13 cellular contexts compared by ENCODE assay signal in the genomic region with DNA sequence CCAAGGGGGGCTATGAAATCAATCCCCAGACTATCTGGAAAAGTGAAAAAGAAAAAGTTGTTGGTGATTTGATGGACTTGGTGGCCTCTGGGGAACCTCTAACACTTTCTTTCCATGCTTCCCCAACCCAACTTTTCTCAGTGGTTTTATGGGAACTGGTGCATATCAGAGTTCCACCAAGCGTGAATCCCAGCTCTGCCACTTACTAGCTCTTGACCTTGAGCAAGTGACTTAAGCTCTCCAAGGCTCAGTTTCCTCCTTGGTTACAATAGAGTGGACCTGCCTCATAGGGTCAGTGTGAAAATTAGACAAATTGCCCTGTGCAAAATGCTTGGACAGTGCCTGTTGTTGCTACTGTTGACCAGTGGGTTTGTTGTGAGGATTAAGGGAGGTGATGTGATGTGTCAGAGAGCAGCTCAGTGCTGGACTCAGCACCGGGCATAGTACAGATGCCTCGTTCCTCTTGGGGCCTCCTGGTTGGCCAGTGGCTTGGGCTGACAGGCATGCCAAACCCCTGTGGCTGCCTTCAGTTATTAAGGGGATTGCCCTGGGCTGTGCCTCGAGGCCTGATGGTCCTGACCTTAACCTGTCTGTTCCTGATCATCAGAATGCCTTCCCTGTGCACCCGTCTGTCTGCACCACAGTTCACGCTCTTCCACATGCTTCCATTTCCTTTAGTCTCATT. TPM values are rescaled to one million over a fixed set of nuclear protein-coding genes. Genes with fewer than 3 reads are reported as not detected.
DNase-seq lines count a peak whose midpoint lies in the region; ATAC-seq and TF ChIP-seq lines count a peak whose summit lies in the region.
"Had no signal": no experiment of that assay in that cellular context is flagged by ENCODE, and none has a peak within 500 bp of the region (broad histone marks: within the 10 kb centered on the region; RNA-seq: fewer than 3 reads in every experiment).

No MANE protein-coding gene starts in this region.

- intact Hi-C loops in sigmoid colon (cut with DNase I), result no loop called here

- no peak for TF ChIP-seq POLR2A in sigmoid colon (IDR thresholded peaks at IDR 0.05)
- no peak for TF ChIP-seq POLR2A in tibial nerve (IDR thresholded peaks at IDR 0.05)

- no peaks in the 10 kb centered on the region for H3K9me3 Mint-ChIP-seq in T-helper 1 cell treated with Interleukin-12 subunit alpha and Interleukin-12 subunit beta and Interleukin-4 antibody, amounts not matched to agents 30 μg/mL and 1 μg/mL, for 36 hours

- peak; percentile 17 for ATAC-seq in GM21723 (IDR thresholded peaks at IDR 0.05; ENCODE audit: unreplicated experiment)

- no peaks in the 10 kb centered on the region for H4K20me1 ChIP-seq in OCI-LY3 (ENCODE audit: insufficient read depth, low read length)

- 66 to 68% methylated on average over 6 of the region's 6 CpGs for WGBS in sigmoid colon, 2 donors
- WGBS in tibial nerve, 2 donors, result 78 to 81% methylated on average over 6 of the region's 6 CpGs

- H3K9me3 ChIP-seq in OCI-LY3 (ENCODE audit: insufficient read depth, low read length) (0 out of 2 replicates have a peak, but pooled peaks cover 3% of the 10 kb centered on the region), sigmoid colon (no peaks in the 10 kb centered on the region), tibial nerve (no peaks in the 10 kb centered on the region)

- peak overlapping the region; percentile 60 for H3K27ac Mint-ChIP-seq in T-helper 1 cell treated with Interleukin-12 subunit alpha and Interleukin-12 subunit beta and Interleukin-4 antibody, amounts not matched to agents 30 μg/mL and 1 μg/mL, for 36 hours
- H3K27ac Mint-ChIP-seq: activated naive CD8-positive, alpha-beta T cell had no signal

- TF ChIP-seq CTCF in OCI-LY3 (IDR thresholded peaks at IDR 0.05; ENCODE audit: low read depth, low read length), result no peak
- TF ChIP-seq CTCF in sigmoid colon (IDR thresholded peaks at IDR 0.05), result no peak
- no peak for TF ChIP-seq CTCF in tibial nerve (IDR thresholded peaks at IDR 0.05)

- H3K27ac ChIP-seq in OCI-LY3 (ENCODE audit: low read length) (peak overlapping the region; percentile 47), sigmoid colon (peak overlapping the region in 3 of 4 donors; percentile 82 to 88 (median 84)), tibial nerve (no peak overlapping the region)
- H3K27ac ChIP-seq: 22Rv1 had no signal

- H3K4me3 ChIP-seq in OCI-LY3 (ENCODE audit: low read length) (peak overlapping the region; percentile 61), sigmoid colon (no peak overlapping the region), tibial nerve (no peak overlapping the region)

- H3K4me2 ChIP-seq in OCI-LY3 (ENCODE audit: low read length), result peak overlapping the region; percentile 96

- H3K9ac ChIP-seq in OCI-LY3 (ENCODE audit: low read length), result peak overlapping the region; percentile 9; the same call in 1 of the 2 replicates

- no peaks in the 10 kb centered on the region for H3K79me2 ChIP-seq in OCI-LY3 (ENCODE audit: low read length)

- peaks cover 51% of the 10 kb centered on the region for H3K4me1 ChIP-seq in OCI-LY3 (ENCODE audit: low read length)
- peaks cover 0 to 81% (median 70%) of the 10 kb centered on the region in 4 donors for H3K4me1 ChIP-seq in sigmoid colon
- H3K4me1 ChIP-seq in tibial nerve, result peaks cover 0 to 62% (median 9%) of the 10 kb centered on the region in 4 donors

- H3K36me3 Mint-ChIP-seq in T-helper 1 cell treated with Interleukin-12 subunit alpha and Interleukin-12 subunit beta and Interleukin-4 antibody, amounts not matched to agents 30 μg/mL and 1 μg/mL, for 36 hours (ENCODE audit: low read depth), result peaks cover 3% of the 10 kb centered on the region
- H3K36me3 Mint-ChIP-seq: activated naive CD8-positive, alpha-beta T cell had no signal

- H3K27me3 Mint-ChIP-seq in T-helper 1 cell treated with Interleukin-12 subunit alpha and Interleukin-12 subunit beta and Interleukin-4 antibody, amounts not matched to agents 30 μg/mL and 1 μg/mL, for 36 hours (ENCODE audit: low read depth), result peaks cover 8% of the 10 kb centered on the region
- H3K27me3 Mint-ChIP-seq: activated naive CD8-positive, alpha-beta T cell had no signal

- no peak overlapping the region for H2AFZ ChIP-seq in OCI-LY3 (ENCODE audit: low read depth, low read length)

- no peak for TF ChIP-seq EP300 in sigmoid colon (IDR thresholded peaks at IDR 0.05)
- no peak for TF ChIP-seq EP300 in tibial nerve (IDR thresholded peaks at IDR 0.05)

- peak overlapping the region; percentile 63 for H3K4me3 Mint-ChIP-seq in T-helper 1 cell treated with Interleukin-12 subunit alpha and Interleukin-12 subunit beta and Interleukin-4 antibody, amounts not matched to agents 30 μg/mL and 1 μg/mL, for 36 hours
- H3K4me3 Mint-ChIP-seq: activated naive CD8-positive, alpha-beta T cell had no signal

- no peak for DNase-seq in T-helper 1 cell
- no peak for DNase-seq in sigmoid colon
- DNase-seq in NCI-H2196 treated with DMSO at 0.1 percent for 48 hours (lab: John Stamatoyannopoulos, UW; ENCODE audit: unreplicated experiment), result no peak
- DNase-seq in NCI-H2171 treated with DMSO at 0.1 percent for 48 hours (lab: John Stamatoyannopoulos, UW), result no peak
- no peak for DNase-seq in tibial nerve (ENCODE audit: low spot score in 2 of 2)
- DNase-seq: NK-92 treated with Interleukin-12 subunit alpha and Interleukin-12 subunit beta, amount 100 ng/mL, for 24 hours; posterior cingulate gyrus had no signal

- H3K36me3 ChIP-seq in OCI-LY3 (replicated peaks; ENCODE audit: low read depth, low read length), result no peaks in the 10 kb centered on the region
- peaks cover 0 to 7% (median 2%) of the 10 kb centered on the region in 4 donors for H3K36me3 ChIP-seq in sigmoid colon
- H3K36me3 ChIP-seq in tibial nerve, result peaks cover 0 to 14% (median 0%) of the 10 kb centered on the region in 3 donors

- H3K4me1 Mint-ChIP-seq in T-helper 1 cell treated with Interleukin-12 subunit alpha and Interleukin-12 subunit beta and Interleukin-4 antibody, amounts not matched to agents 30 μg/mL and 1 μg/mL, for 36 hours (ENCODE audit: low read depth), result peaks cover 22% of the 10 kb centered on the region

- H3K27me3 ChIP-seq in OCI-LY3 (ENCODE audit: low read depth, low read length) (peaks cover 21% of the 10 kb centered on the region), sigmoid colon (no peaks in the 10 kb centered on the region), tibial nerve (no peaks in the 10 kb centered on the region)

RNA-seq across cellular contexts. Expression of gene COL15A1, which starts 49.3 kb away (rescaled TPM):
- total RNA-seq in sigmoid colon (100 to 1,000 TPM in 1 of 4 donors, 10 to 100 TPM in 3; 21.4 to 104 (median 58.0) TPM), tibial nerve (10 to 100 TPM; 25.8 to 55.3 (median 36.0) TPM)
- 1 to 10 TPM in 2 of 3 donors, under 1 TPM in 1; under 0.01 to 7.1 (median 1.8) TPM for polyA plus RNA-seq in sigmoid colon
- polyA plus RNA-seq: keratinocyte had no signal

Comparison
In these comparisons a context has a peak if more than half of its experiments do, and no peak if none do; other contexts are left out.
1. H3K27ac ChIP-seq: peak in OCI-LY3 (single experiment) and sigmoid colon (3 of 4); none in tibial nerve (0 of 4).